Comparison of ENCODE assay signal across 22 cellular contexts in genomic region chr3:37858742-37859141, GRCh38.
"Had no signal": no experiment of that assay in that cellular context is flagged by ENCODE, and none has a peak within 500 bp of the region (broad histone marks: within the 10 kb centered on the region; RNA-seq: fewer than 3 reads in every experiment).

No MANE protein-coding gene starts in this region.

- H3K27me3 ChIP-seq: adrenal gland, breast epithelium, esophagus muscularis mucosa, transverse colon had no signal

- FAIRE-seq: frontal cortex, keratinocyte had no signal

- ATAC-seq: activated T-cell treated with anti-CD3 and anti-CD28 coated beads, Interleukin-2, amount 50 U/mL, for 4 hours; left cardiac atrium; right cardiac atrium had no signal

- H3K9me3 ChIP-seq: adrenal gland, breast epithelium, esophagus muscularis mucosa, spleen, transverse colon had no signal

- DNase-seq: activated CD4-positive, alpha-beta memory T cell treated with anti-CD3 and anti-CD28 coated beads, Interleukin-2, amount 10 ng/mL, durations not matched to agents 7 days and 5 days; activated CD4-positive, alpha-beta T cell treated with anti-CD3 and anti-CD28 coated beads for 1 hour; activated CD4-positive, alpha-beta T cell treated with anti-CD3 and anti-CD28 coated beads, Interleukin-2, amount 10 ng/mL, durations not matched to agents 7 days and 5 days; activated CD8-positive, alpha-beta memory T cell treated with anti-CD3 and anti-CD28 coated beads, Interleukin-2, amount 50 U/mL, for 48 hours; activated naive CD4-positive, alpha-beta T cell; activated naive CD8-positive, alpha-beta T cell treated with anti-CD3 and anti-CD28 coated beads for 36 hours; activated T-cell treated with anti-CD3 and anti-CD28 coated beads, Interleukin-2, amount 50 U/mL, for 4 hours; adrenal gland; central memory CD4-positive, alpha-beta T cell; endodermal cell; left cardiac atrium; mammary epithelial cell; posterior cingulate gyrus; right cardiac atrium; stimulated activated naive CD4-positive, alpha-beta T cell; T-helper 2 cell; transverse colon had no signal

- H3K36me3 ChIP-seq: adrenal gland, breast epithelium, esophagus muscularis mucosa, spleen, transverse colon had no signal

- H3K4me3 ChIP-seq: adrenal gland, breast epithelium, esophagus muscularis mucosa, spleen, transverse colon had no signal
